21 cellular contexts compared by ENCODE assay signal in the genomic region with DNA sequence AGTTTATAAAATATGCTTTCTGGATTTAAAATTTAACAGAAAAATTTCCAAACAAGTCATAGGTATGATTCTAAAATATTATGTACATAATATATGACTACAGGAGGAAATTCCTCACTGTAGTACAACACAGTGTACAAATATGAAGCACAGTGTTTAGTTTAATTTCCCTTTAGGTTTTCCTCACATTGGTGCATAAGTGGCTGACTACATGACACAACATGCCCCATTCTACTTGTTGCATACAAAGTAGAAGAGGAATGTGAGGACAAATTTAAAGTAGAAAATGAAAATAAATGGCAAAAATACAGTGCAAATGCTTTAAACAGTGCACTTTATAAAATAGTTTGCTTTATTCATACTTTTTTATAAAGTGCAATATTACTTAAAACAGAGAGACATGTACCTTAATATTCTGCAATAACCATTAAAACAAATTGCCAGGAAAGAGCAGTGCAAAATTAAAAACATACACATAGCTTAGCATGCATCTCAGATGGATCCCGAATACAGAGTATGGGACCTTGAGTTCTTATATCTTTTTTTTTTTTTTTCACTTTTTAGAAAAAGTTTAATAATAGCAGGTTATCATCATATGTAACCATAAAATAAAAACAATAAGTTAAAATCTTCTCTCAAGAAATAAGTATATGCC. TPM values are rescaled to one million over a fixed set of nuclear protein-coding genes. Genes with fewer than 3 reads are reported as not detected.
DNase-seq lines count a peak whose midpoint lies in the region; ATAC-seq, FAIRE-seq and TF ChIP-seq lines count a peak whose summit lies in the region.
"Had no signal": no experiment of that assay in that cellular context is flagged by ENCODE, and none has a peak within 500 bp of the region (broad histone marks: within the 10 kb centered on the region; RNA-seq: fewer than 3 reads in every experiment).

No MANE protein-coding gene starts in this region.

- H4K20me1 ChIP-seq in SK-N-SH (ENCODE audit: insufficient read depth): no peaks in the 10 kb centered on the region
- H4K20me1 ChIP-seq: BLaER1 treated with 17β-estradiol and CSF1 and Interleukin-3, amounts not matched to agents 10 nM and 100 nM had no signal

- H3K9ac ChIP-seq in SK-N-SH: no peak overlapping the region
- H3K9ac ChIP-seq: BLaER1 treated with 17β-estradiol and CSF1 and Interleukin-3, amounts not matched to agents 10 nM and 100 nM had no signal

- no peak overlapping the region for H3K4me2 ChIP-seq in SK-N-SH
- H3K4me2 ChIP-seq: BLaER1 treated with 17β-estradiol and CSF1 and Interleukin-3, amounts not matched to agents 10 nM and 100 nM had no signal

- TF ChIP-seq EP300 in SK-N-SH (IDR thresholded peaks at IDR 0.05; ENCODE audit: borderline replicate concordance in 1 of 2, low read depth in 1 of 2, low read length in 1 of 2): no peak

- WGBS in SK-N-SH (ENCODE audit: low lambda C conversion rate): 51% methylated on average over 1 of the region's 1 CpG
- WGBS in pancreas, 2 donors: 76 to 91% methylated on average over 1 of the region's 1 CpG

- no peak for TF ChIP-seq RAD21 in SK-N-SH (IDR thresholded peaks at IDR 0.05; ENCODE audit: low read length)

- intact Hi-C loops in pancreas (cut with DNase I): no loop called here

- no peaks in the 10 kb centered on the region for H3K36me3 ChIP-seq in SK-N-SH (replicated peaks in 1 of 2; ENCODE audit: control insufficient read depth in 1 of 2, insufficient read depth in 2 of 2, low read length in 1 of 2)
- H3K36me3 ChIP-seq in pancreas: no peaks in the 10 kb centered on the region

- TF ChIP-seq CTCF in SK-N-SH (IDR thresholded peaks at IDR 0.05) (no peak), RWPE1 (conservative IDR thresholded peaks at IDR 0.05; ENCODE audit: low read depth) (no peak), pancreas (IDR thresholded peaks at IDR 0.05) (no peak)

- peaks cover 8 to 17% of the 10 kb centered on the region in 2 experiments; a peak in 3 of 4 replicates for H3K4me1 ChIP-seq in SK-N-SH (ENCODE audit: control insufficient read depth in 1 of 2, insufficient read depth in 2 of 2, low read depth in 1 of 2, low read length in 1 of 2)
- no peaks in the 10 kb centered on the region for H3K4me1 ChIP-seq in pancreas
- H3K4me1 ChIP-seq: BLaER1 treated with 17β-estradiol and CSF1 and Interleukin-3, amounts not matched to agents 10 nM and 100 nM; SJCRH30 had no signal

- no peaks in the 10 kb centered on the region for H3K79me2 ChIP-seq in SK-N-SH (ENCODE audit: insufficient read depth)

- POLR2A ChIA-PET in SK-N-SH (lab: Yijun Ruan, JAX): no interaction called here
- POLR2A ChIA-PET in RWPE1 (lab: Yijun Ruan, JAX; ENCODE audit: low non-redundant PET): interaction anchor here (0.6 to 1.0 kb wide), 2 partner anchors 190 to 198 kb away, joined by 3 to 4 read pairs; partner anchors contain the start of gene RPS6KA5

- H3K4me3 ChIP-seq in SK-N-SH (ENCODE audit: low read depth in 2 of 2, low read length in 1 of 2) (no peak overlapping the region), pancreas (no peak overlapping the region)
- H3K4me3 ChIP-seq: BLaER1 treated with 17β-estradiol and CSF1 and Interleukin-3, amounts not matched to agents 10 nM and 100 nM; GM12878; SJCRH30 had no signal

- H3K9me3 ChIP-seq in SK-N-SH (no peaks in the 10 kb centered on the region), pancreas (no peaks in the 10 kb centered on the region)
- H3K9me3 ChIP-seq: BLaER1 treated with 17β-estradiol and CSF1 and Interleukin-3, amounts not matched to agents 10 nM and 100 nM; SJCRH30 had no signal

- DNase-seq in SK-N-SH (no peak), RWPE1 (ENCODE audit: low spot score) (peak; percentile 21), epithelial cell of prostate (ENCODE audit: low read depth, low spot score) (peak; percentile 24), pancreas (no peak)
- DNase-seq: CD8-positive, alpha-beta memory T cell; DND-41; GDM1; H9; MV-4-11; NCI-H1436 treated with DMSO at 0.1 percent for 48 hours; NCI-H2029 treated with DMSO at 0.1 percent for 48 hours; NCI-H524; NK-92 treated with Interleukin-12 subunit alpha and Interleukin-12 subunit beta, amount 100 ng/mL, for 24 hours; OCI-M1; SJCRH30 had no signal

- H3K9me2 ChIP-seq in SK-N-SH: no peaks in the 10 kb centered on the region

- ATAC-seq in SK-N-SH treated with all-trans-retinoic acid at 6 μM for 48 hours (peak; percentile 57), pancreas (no peak), HG03571 (IDR thresholded peaks at IDR 0.05; ENCODE audit: unreplicated experiment) (no peak), HG02571 (IDR thresholded peaks at IDR 0.05; ENCODE audit: unreplicated experiment) (no peak)
- ATAC-seq: GM12878 had no signal

- no peaks in the 10 kb centered on the region for H3K27me3 ChIP-seq in SK-N-SH (ENCODE audit: insufficient read depth)
- H3K27me3 ChIP-seq in pancreas: no peaks in the 10 kb centered on the region
- H3K27me3 ChIP-seq: BLaER1 treated with 17β-estradiol and CSF1 and Interleukin-3, amounts not matched to agents 10 nM and 100 nM; SJCRH30 had no signal

- FAIRE-seq in pancreas (lab: Jason Lieb, UNC): no peak
- FAIRE-seq: D721Med, GM12878 had no signal

- CTCF ChIA-PET in SK-N-SH (lab: Yijun Ruan, JAX): no interaction called here
- CTCF ChIA-PET in RWPE1 (lab: Yijun Ruan, JAX): interaction anchor here (1.0 kb wide), 1 partner anchor 12 kb away, joined by 10 read pairs; no protein-coding TSS in a partner anchor

- H3K27ac ChIP-seq in SK-N-SH (ENCODE audit: low read depth in 2 of 2, low read length in 1 of 2) (peak overlapping the region in 1 of 2 experiments; percentile 87; a peak in 2 of 4 replicates), RWPE1 (no peak overlapping the region), epithelial cell of prostate (peak overlapping the region; percentile 68), pancreas (no peak overlapping the region)
- H3K27ac ChIP-seq: BLaER1 treated with 17β-estradiol and CSF1 and Interleukin-3, amounts not matched to agents 10 nM and 100 nM; SJCRH30 had no signal

- no peak overlapping the region for H2AFZ ChIP-seq in SK-N-SH (ENCODE audit: low read depth)

- no peaks in the 10 kb centered on the region for H3F3A ChIP-seq in SK-N-SH (replicated peaks; ENCODE audit: insufficient read depth)

TF ChIP-seq in SK-N-SH treated with all-trans-retinoic acid at 6 μM for 48 hours, 23 proteins besides CTCF, POLR2A, EP300 and RAD21 (continues in another document):
- TF ChIP-seq ZNF565 (CRISPR knock-in tag; conservative IDR thresholded peaks at IDR 0.05; ENCODE audit: low read depth) (no peak), CSDC2 (CRISPR knock-in tag; IDR thresholded peaks at IDR 0.05) (no peak), RARB (CRISPR knock-in tag; IDR thresholded peaks at IDR 0.05) (no peak), ZNF70 (CRISPR knock-in tag; IDR thresholded peaks at IDR 0.05) (no peak), ISL1 (CRISPR knock-in tag; IDR thresholded peaks at IDR 0.05) (no peak)

TF ChIP-seq in SK-N-SH, 30 proteins besides CTCF, POLR2A, EP300 and RAD21:
- TF ChIP-seq SMC3 (IDR thresholded peaks at IDR 0.05; ENCODE audit: low read depth, low read length): no peak
- TF ChIP-seq, protein P1, sequence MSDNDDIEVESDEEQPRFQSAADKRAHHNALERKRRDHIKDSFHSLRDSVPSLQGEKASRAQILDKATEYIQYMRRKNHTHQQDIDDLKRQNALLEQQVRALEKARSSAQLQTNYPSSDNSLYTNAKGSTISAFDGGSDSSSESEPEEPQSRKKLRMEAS (IDR thresholded peaks at IDR 0.05; ENCODE audit: low read depth): no peak
- no peak for TF ChIP-seq ELF1 (IDR thresholded peaks at IDR 0.05)
- TF ChIP-seq, protein P2, sequence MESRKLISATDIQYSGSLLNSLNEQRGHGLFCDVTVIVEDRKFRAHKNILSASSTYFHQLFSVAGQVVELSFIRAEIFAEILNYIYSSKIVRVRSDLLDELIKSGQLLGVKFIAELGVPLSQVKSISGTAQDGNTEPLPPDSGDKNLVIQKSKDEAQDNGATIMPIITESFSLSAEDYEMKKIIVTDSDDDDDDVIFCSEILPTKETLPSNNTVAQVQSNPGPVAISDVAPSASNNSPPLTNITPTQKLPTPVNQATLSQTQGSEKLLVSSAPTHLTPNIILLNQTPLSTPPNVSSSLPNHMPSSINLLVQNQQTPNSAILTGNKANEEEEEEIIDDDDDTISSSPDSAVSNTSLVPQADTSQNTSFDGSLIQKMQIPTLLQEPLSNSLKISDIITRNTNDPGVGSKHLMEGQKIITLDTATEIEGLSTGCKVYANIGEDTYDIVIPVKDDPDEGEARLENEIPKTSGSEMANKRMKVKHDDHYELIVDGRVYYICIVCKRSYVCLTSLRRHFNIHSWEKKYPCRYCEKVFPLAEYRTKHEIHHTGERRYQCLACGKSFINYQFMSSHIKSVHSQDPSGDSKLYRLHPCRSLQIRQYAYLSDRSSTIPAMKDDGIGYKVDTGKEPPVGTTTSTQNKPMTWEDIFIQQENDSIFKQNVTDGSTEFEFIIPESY (IDR thresholded peaks at IDR 0.05; ENCODE audit: borderline replicate concordance, low read depth): no peak
- TF ChIP-seq MXI1 (IDR thresholded peaks at IDR 0.05; ENCODE audit: low read depth, low read length): no peak
- no peak for TF ChIP-seq RCOR1 (IDR thresholded peaks at IDR 0.05; ENCODE audit: low read length)
- TF ChIP-seq FOXM1 (IDR thresholded peaks at IDR 0.05; ENCODE audit: low read depth): no peak
- no peak for TF ChIP-seq FOXJ3 (CRISPR knock-in tag; IDR thresholded peaks at IDR 0.05)
- TF ChIP-seq JUND (IDR thresholded peaks at IDR 0.05): no peak
- no peak for TF ChIP-seq TEAD4 (IDR thresholded peaks at IDR 0.05; ENCODE audit: borderline replicate concordance, insufficient read depth)
- no peak for TF ChIP-seq GABPA (IDR thresholded peaks at IDR 0.05; ENCODE audit: low read depth)
- TF ChIP-seq NRF1 (IDR thresholded peaks at IDR 0.05; ENCODE audit: low read depth, low read length): no peak
- no peak for TF ChIP-seq NFIC (IDR thresholded peaks at IDR 0.05; ENCODE audit: borderline replicate concordance)
- TF ChIP-seq GATA2 (CRISPR knock-in tag; IDR thresholded peaks at IDR 0.05): no peak
- TF ChIP-seq RFX5 (IDR thresholded peaks at IDR 0.05; ENCODE audit: low read length): no peak

RNA-seq across cellular contexts. Expression of gene TTC7B, which starts 54.8 kb away (rescaled TPM):
- polyA plus RNA-seq in SK-N-SH (2012; rRNA removed) (42.5 and 43.1 TPM in 2 replicates), pancreas (10 to 100 TPM in 1 of 2 donors, 1 to 10 TPM in 1; 8.9 to 13.9 TPM)
- polyA plus RNA-seq in SK-N-SH (2012; cell fraction: cytosol; rRNA removed): 36.2 and 41.2 TPM in 2 replicates
- polyA plus RNA-seq in SK-N-SH (2012; cell fraction: nucleus; rRNA removed): 32.3 and 42.8 TPM in 2 replicates
- 10 to 100 TPM; 26.3 to 39.6 (median 30.0) TPM for total RNA-seq in pancreas

Comparison
In these comparisons a context has a peak if more than half of its experiments do, and no peak if none do; other contexts are left out.
1. DNase-seq: peak in RWPE1 (single experiment) and epithelial cell of prostate (single experiment); none in SK-N-SH (single experiment) and pancreas (0 of 6).